Comparison of ENCODE assay signal across 27 cellular contexts in genomic region chr5:140360681-140361479, GRCh38. TPM values are rescaled to one million over a fixed set of nuclear protein-coding genes. Genes with fewer than 3 reads are reported as not detected.
"Had no signal": no experiment of that assay in that cellular context is flagged by ENCODE, and none has a peak within 500 bp of the region (broad histone marks: within the 10 kb centered on the region; RNA-seq: fewer than 3 reads in every experiment).

No MANE protein-coding gene starts in this region.

- H3K27me3 ChIP-seq: colonic mucosa, dorsolateral prefrontal cortex, esophagus squamous epithelium, gastrocnemius medialis, heart right ventricle, left lung had no signal

- DNase-seq: colonic mucosa; cortex of kidney; effector CD4-positive, alpha-beta T cell; effector memory CD4-positive, alpha-beta T cell; erythroblast; esophagus squamous epithelium; foreskin fibroblast; foreskin melanocyte; gastrocnemius medialis; glutamatergic neuron; head of caudate nucleus; heart right ventricle; hippocampal formation; left cardiac atrium; left lung; left ventricle myocardium superior; lower lobe of right lung; mesenchymal stem cell; midbrain had no signal

- ATAC-seq: esophagus mucosa, gastrocnemius medialis, heart right ventricle, left cardiac atrium, left lung, left ventricle myocardium superior, lower lobe of right lung had no signal

- H3K9me3 Mint-ChIP-seq: dendritic cell treated with granulocyte-macrophage colony-stimulating factor and Interleukin-4, amounts not matched to agents 40 ng/mL and 50 ng/mL, for 4 days had no signal

- H3K4me3 ChIP-seq: colonic mucosa, dorsolateral prefrontal cortex, esophagus squamous epithelium, gastrocnemius medialis, heart right ventricle, left lung, lower lobe of right lung had no signal

- FAIRE-seq: islet of Langerhans, keratinocyte had no signal

- H3K27ac ChIP-seq: colonic mucosa, epithelial cell of prostate, esophagus squamous epithelium, gastrocnemius medialis, heart right ventricle, left lung, lower lobe of right lung had no signal

- H3K27ac Mint-ChIP-seq: dendritic cell treated with granulocyte-macrophage colony-stimulating factor and Interleukin-4, amounts not matched to agents 40 ng/mL and 50 ng/mL, for 4 days had no signal

- H3K9me3 ChIP-seq: colonic mucosa, esophagus squamous epithelium, gastrocnemius medialis, heart right ventricle, left lung, lower lobe of right lung had no signal

- H3K36me3 ChIP-seq: colonic mucosa, esophagus squamous epithelium, gastrocnemius medialis, heart right ventricle, left lung, lower lobe of right lung had no signal

- H3K4me3 Mint-ChIP-seq: dendritic cell treated with granulocyte-macrophage colony-stimulating factor and Interleukin-4, amounts not matched to agents 40 ng/mL and 50 ng/mL, for 4 days had no signal

- H3K4me1 ChIP-seq: colonic mucosa had no signal

RNA-seq across cellular contexts. Expression of gene SLC4A9, which starts 0.9 kb away (rescaled TPM):
- total RNA-seq: gastrocnemius medialis, kidney epithelial cell, left lung, left ventricle myocardium superior, lung microvascular endothelial cell had no signal
